In the genomic region with DNA sequence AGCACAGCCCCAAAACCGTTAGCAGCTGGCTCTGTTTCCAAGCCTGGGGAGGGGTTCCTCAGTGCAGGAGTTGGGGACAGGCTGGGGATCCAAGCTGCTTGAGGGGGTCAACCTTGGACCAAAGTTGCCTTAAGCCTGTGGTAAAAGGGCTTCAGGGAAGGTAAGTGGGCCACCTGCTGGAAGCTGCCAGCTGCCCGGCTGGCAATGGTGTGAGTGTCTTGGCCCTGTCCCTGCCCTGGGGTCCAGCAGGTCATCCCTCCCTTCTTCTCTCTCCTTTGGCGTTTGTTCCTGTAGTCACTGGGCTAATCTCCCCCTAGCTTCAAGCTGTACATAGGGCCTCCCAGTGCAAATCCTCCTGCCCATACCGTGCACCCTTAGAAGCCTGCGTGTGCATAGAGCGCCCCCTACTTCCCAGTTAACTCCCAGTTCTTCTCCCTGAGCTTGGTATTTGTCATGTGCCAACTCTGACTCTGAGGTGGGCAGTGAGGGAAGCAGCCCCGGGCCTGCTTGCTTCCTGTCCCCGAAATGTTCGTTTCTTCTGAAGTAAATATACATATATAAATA, we compare ENCODE assay signal across 9 cellular contexts. TPM values are rescaled to one million over a fixed set of nuclear protein-coding genes. Genes with fewer than 3 reads are reported as not detected.
DNase-seq lines count a peak whose midpoint lies in the region; ATAC-seq and TF ChIP-seq lines count a peak whose summit lies in the region.
"Had no signal": no experiment of that assay in that cellular context is flagged by ENCODE, and none has a peak within 500 bp of the region (broad histone marks: within the 10 kb centered on the region; RNA-seq: fewer than 3 reads in every experiment).

No MANE protein-coding gene starts in this region.

- H3K36me3 ChIP-seq in psoas muscle (ENCODE audit: insufficient read depth in 1 of 2, low read depth in 1 of 2), result peaks cover 6 to 61% of the 10 kb centered on the region in 2 donors

- no peak overlapping the region for H3K27ac Mint-ChIP-seq in activated T-helper 17 cell treated with anti-CD3 and anti-CD28 coated beads, Interleukin-2, amount 50 U/mL, for 72 hours

- peaks cover 88% of the 10 kb centered on the region for H3K36me3 Mint-ChIP-seq in activated T-helper 17 cell treated with anti-CD3 and anti-CD28 coated beads, Interleukin-2, amount 50 U/mL, for 72 hours (ENCODE audit: low read depth)

- H3K27me3 ChIP-seq in psoas muscle (ENCODE audit: insufficient read depth in 3 of 3, low read length in 2 of 3), result no peaks in the 10 kb centered on the region

- intact Hi-C loops in psoas muscle (cut with DNase I), result no loop called here

- ATAC-seq in psoas muscle (no peak), HG02588 (IDR thresholded peaks at IDR 0.05; ENCODE audit: unreplicated experiment) (no peak)
- ATAC-seq in activated T-helper 17 cell treated with anti-CD3 and anti-CD28 coated beads, Interleukin-2, amount 50 U/mL, for 72 hours (replicated peaks), result no peak

- CTCF ChIA-PET in GM10248 (lab: Yijun Ruan, JAX), result interaction anchor here (0.7 to 8.3 kb wide), 14 partner anchors 7 to 294 kb away, joined by 3 to 91 read pairs (median 5); no protein-coding TSS in a partner anchor

- H3K4me3 Mint-ChIP-seq in activated T-helper 17 cell treated with anti-CD3 and anti-CD28 coated beads, Interleukin-2, amount 50 U/mL, for 72 hours, result no peak overlapping the region

- no peak overlapping the region for H3K4me3 ChIP-seq in epithelial cell of esophagus (ENCODE audit: low read length)
- H3K4me3 ChIP-seq in psoas muscle, result no peak overlapping the region
- H3K4me3 ChIP-seq: thoracic aorta had no signal

- H3K27me3 Mint-ChIP-seq in activated T-helper 17 cell treated with anti-CD3 and anti-CD28 coated beads, Interleukin-2, amount 50 U/mL, for 72 hours, result no peaks in the 10 kb centered on the region

- DNase-seq in A172 (ENCODE audit: low spot score), result peak; percentile 28
- DNase-seq in GM10248 (ENCODE audit: extremely low spot score), result no peak
- peak; percentile 65 for DNase-seq in OCI-M1 (lab: John Stamatoyannopoulos, UW)
- peak; percentile 56 for DNase-seq in epithelial cell of esophagus (ENCODE audit: low read depth)
- peak in 1 of 2 donors; percentile 19 for DNase-seq in psoas muscle
- DNase-seq in NCI-H2107 treated with DMSO at 0.1 percent for 48 hours (lab: John Stamatoyannopoulos, UW; ENCODE audit: unreplicated experiment), result no peak

- POLR2A ChIA-PET in GM10248 (lab: Yijun Ruan, JAX), result no interaction called here

- WGBS in psoas muscle, 3 donors, result 54 to 58% (median 58%) methylated on average over 9 of the region's 9 CpGs

- no peaks in the 10 kb centered on the region for H3K9me3 ChIP-seq in psoas muscle
- H3K9me3 ChIP-seq: thoracic aorta had no signal

- H3K4me1 ChIP-seq in psoas muscle, result peaks cover 9% of the 10 kb centered on the region

- no peak overlapping the region for H3K27ac ChIP-seq in psoas muscle
- H3K27ac ChIP-seq: thoracic aorta had no signal

- H3K4me1 Mint-ChIP-seq in activated T-helper 17 cell treated with anti-CD3 and anti-CD28 coated beads, Interleukin-2, amount 50 U/mL, for 72 hours, result peaks cover 15% of the 10 kb centered on the region

- peak; percentile 29 for TF ChIP-seq CTCF in GM10248 (IDR thresholded peaks at IDR 0.05; ENCODE audit: control extremely low read depth, extremely low read depth, low read depth, missing control alignments)
- TF ChIP-seq CTCF in epithelial cell of esophagus (IDR thresholded peaks at IDR 0.05; ENCODE audit: insufficient read depth, low read depth, low read length, missing control alignments), result peak; percentile 47
- TF ChIP-seq CTCF in psoas muscle (IDR thresholded peaks at IDR 0.05), result peak; percentile 8

- H3K9me3 Mint-ChIP-seq in activated T-helper 17 cell treated with anti-CD3 and anti-CD28 coated beads, Interleukin-2, amount 50 U/mL, for 72 hours, result no peaks in the 10 kb centered on the region

RNA-seq across cellular contexts. Expression of gene TMEM258, which starts 4.4 kb away (rescaled TPM):
- 78.1 and 115 TPM in 2 replicates for total RNA-seq in A172 (2014; rRNA removed; shearing (Covaris generic))
- total RNA-seq in psoas muscle, result 10 to 100 TPM; 76.0 to 93.2 (median 80.9) TPM
- 100 to 1,000 TPM; 152 to 177 (median 159) TPM for polyA plus RNA-seq in psoas muscle
- total RNA-seq in activated T-helper 17 cell treated with anti-CD3 and anti-CD28 coated beads, Interleukin-2, amount 50 U/mL, for 72 hours, result 100 to 1,000 TPM; 135 to 156 TPM

RNA-seq across cellular contexts. Expression of gene FEN1, which starts 4.7 kb away (rescaled TPM):
- total RNA-seq in A172 (2014; rRNA removed; shearing (Covaris generic)), result 131 and 139 TPM in 2 replicates
- 10 to 100 TPM in 2 of 4 donors, 1 to 10 TPM in 2; 5.7 to 10.5 (median 8.5) TPM for total RNA-seq in psoas muscle
- polyA plus RNA-seq in psoas muscle, result 10 to 100 TPM; 10.3 to 30.3 (median 17.1) TPM
- total RNA-seq in activated T-helper 17 cell treated with anti-CD3 and anti-CD28 coated beads, Interleukin-2, amount 50 U/mL, for 72 hours, result 100 to 1,000 TPM in 1 of 2 donors, 10 to 100 TPM in 1; 72.6 to 133 TPM

RNA-seq across cellular contexts. Expression of gene FADS1, which starts 28.8 kb away (rescaled TPM):
- total RNA-seq in A172 (2014; rRNA removed; shearing (Covaris generic)), result 55.3 and 84.2 TPM in 2 replicates
- 10 to 100 TPM; 13.7 to 93.2 (median 20.6) TPM for total RNA-seq in psoas muscle
- 10 to 100 TPM in 2 of 3 donors, 1 to 10 TPM in 1; 8.6 to 70.8 (median 16.9) TPM for polyA plus RNA-seq in psoas muscle
- 10 to 100 TPM in 1 of 2 donors, 1 to 10 TPM in 1; 5.6 to 22.9 TPM for total RNA-seq in activated T-helper 17 cell treated with anti-CD3 and anti-CD28 coated beads, Interleukin-2, amount 50 U/mL, for 72 hours

RNA-seq across cellular contexts. Expression of gene MYRF, which starts 35.6 kb away (rescaled TPM):
- total RNA-seq in A172 (2014; rRNA removed; shearing (Covaris generic)), result 0.98 and 1.4 TPM in 2 replicates
- under 1 TPM in 3 of 4 donors, not detected in 1; 0.15 to 0.24 (median 0.24) TPM for total RNA-seq in psoas muscle
- polyA plus RNA-seq in psoas muscle, result under 1 TPM; 0.01 to 0.08 (median 0.08) TPM
- total RNA-seq in activated T-helper 17 cell treated with anti-CD3 and anti-CD28 coated beads, Interleukin-2, amount 50 U/mL, for 72 hours, result 1 to 10 TPM; 1.2 to 5.9 TPM

RNA-seq across cellular contexts. Expression of gene FADS2, which starts 40.1 kb away (rescaled TPM):
- total RNA-seq in A172 (2014; rRNA removed; shearing (Covaris generic)), result 151 and 340 TPM in 2 replicates
- total RNA-seq in psoas muscle, result 1 to 10 TPM; 3.3 to 8.4 (median 6.0) TPM
- polyA plus RNA-seq in psoas muscle, result 1 to 10 TPM; 2.2 to 5.5 (median 3.6) TPM
- total RNA-seq in activated T-helper 17 cell treated with anti-CD3 and anti-CD28 coated beads, Interleukin-2, amount 50 U/mL, for 72 hours, result 10 to 100 TPM in 1 of 2 donors, 1 to 10 TPM in 1; 9.4 to 58.3 TPM

Comparison
In these comparisons a context has a peak if more than half of its experiments do, and no peak if none do; other contexts are left out.
1. DNase-seq: peak in A172 (single experiment), OCI-M1 (single experiment) and epithelial cell of esophagus (single experiment); none in GM10248 (single experiment) and NCI-H2107 treated with DMSO at 0.1 percent for 48 hours (single experiment).
2. RNA of gene FEN1, which starts 4.7 kb away (total RNA-seq): 72.6 to 133 TPM in activated T-helper 17 cell treated with anti-CD3 and anti-CD28 coated beads, Interleukin-2, amount 50 U/mL, for 72 hours and 131 to 139 TPM in A172; 5.7 to 10.5 TPM in psoas muscle; every median in the first group is over 4 times any median in the second.
3. Peak in every context shown above with its lines, with median percentiles within 50 percentile points of each other: CTCF ChIP-seq.